In the genomic region with DNA sequence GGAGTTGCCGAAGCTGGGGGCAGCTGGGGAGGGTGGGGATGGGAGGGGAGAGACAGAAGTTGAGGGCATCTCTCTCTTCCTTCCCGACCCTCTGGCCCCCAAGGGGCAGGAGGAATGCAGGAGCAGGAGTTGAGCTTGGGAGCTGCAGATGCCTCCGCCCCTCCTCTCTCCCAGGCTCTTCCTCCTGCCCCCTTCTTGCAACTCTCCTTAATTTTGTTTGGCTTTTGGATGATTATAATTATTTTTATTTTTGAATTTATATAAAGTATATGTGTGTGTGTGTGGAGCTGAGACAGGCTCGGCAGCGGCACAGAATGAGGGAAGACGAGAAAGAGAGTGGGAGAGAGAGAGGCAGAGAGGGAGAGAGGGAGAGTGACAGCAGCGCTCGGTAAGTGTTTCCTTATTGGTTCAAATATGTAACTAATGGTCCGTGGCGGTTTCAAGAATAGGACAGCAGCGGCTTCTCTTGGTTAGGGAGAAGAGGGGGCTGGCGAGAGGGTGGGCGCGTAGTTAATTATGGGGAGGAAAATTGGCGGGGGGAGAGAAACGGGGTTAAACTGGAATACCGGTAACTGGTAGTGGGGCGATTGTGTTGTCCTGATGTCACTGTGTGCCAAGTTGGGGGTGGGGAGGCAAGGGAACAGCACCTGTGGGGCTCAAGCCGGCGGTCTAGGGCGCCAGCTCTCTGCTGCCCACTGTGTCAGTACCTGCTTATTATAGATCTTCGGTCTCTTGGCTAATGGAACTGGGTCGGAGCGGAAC, we compare ENCODE assay signal across 8 cellular contexts. TPM values are rescaled to one million over a fixed set of nuclear protein-coding genes. Genes with fewer than 3 reads are reported as not detected.
DNase-seq lines count a peak whose midpoint lies in the region; ATAC-seq, FAIRE-seq and TF ChIP-seq lines count a peak whose summit lies in the region.

No MANE protein-coding gene starts in this region.

- H3K4me3 ChIP-seq in brain microvascular endothelial cell (ENCODE audit: low read depth, low read length): peak overlapping the region; percentile 3
- H3K4me3 ChIP-seq in mesenchymal stem cell (ENCODE audit: insufficient read depth in 1 of 2, low read depth in 1 of 2, low read length in 2 of 2): peak overlapping the region; percentile 54 to 91

- DNase-seq in activated naive CD4-positive, alpha-beta T cell treated with anti-CD3 and anti-CD28 coated beads, Interleukin-2, amount 50 U/mL, for 16 hours: no peak
- DNase-seq in NCI-H446 (lab: John Stamatoyannopoulos, UW) (peak; percentile 71 to 79), brain microvascular endothelial cell (no peak), mesenchymal stem cell (peak; percentile 80), epidermal melanocyte (ENCODE audit: insufficient read length, low spot score) (no peak), GM19239 (ENCODE audit: insufficient read length, low spot score) (no peak)

- H3K4me1 Mint-ChIP-seq in activated naive CD4-positive, alpha-beta T cell treated with anti-CD3 and anti-CD28 coated beads, Interleukin-2, amount 50 U/mL, for 24 hours: peaks cover 26% of the 10 kb centered on the region

- under 1% methylated on average over 20 of the region's 24 CpGs for WGBS in mesenchymal stem cell

- H2AK5ac ChIP-seq in mesenchymal stem cell (ENCODE audit: low read length, severe bottlenecking): peak overlapping the region; percentile 49

- H3K9me3 Mint-ChIP-seq in activated naive CD4-positive, alpha-beta T cell treated with anti-CD3 and anti-CD28 coated beads, Interleukin-2, amount 50 U/mL, for 24 hours: no peaks in the 10 kb centered on the region

- peak overlapping the region; percentile 19 for H2BK15ac ChIP-seq in mesenchymal stem cell (ENCODE audit: low read depth, poor library complexity, severe bottlenecking)

- peaks cover 54% of the 10 kb centered on the region for H3K27me3 Mint-ChIP-seq in activated naive CD4-positive, alpha-beta T cell treated with anti-CD3 and anti-CD28 coated beads, Interleukin-2, amount 50 U/mL, for 24 hours

- H3K9ac ChIP-seq in mesenchymal stem cell (ENCODE audit: low read length): peak overlapping the region; percentile 96

- H4K8ac ChIP-seq in mesenchymal stem cell (ENCODE audit: low read length): peak overlapping the region; percentile 66

- H3K27ac ChIP-seq in brain microvascular endothelial cell: no peak overlapping the region
- peak overlapping the region; percentile 98 for H3K27ac ChIP-seq in mesenchymal stem cell (ENCODE audit: low read length, poor library complexity, severe bottlenecking)

- H2BK5ac ChIP-seq in mesenchymal stem cell (ENCODE audit: low read depth, low read length, poor library complexity, severe bottlenecking): peak overlapping the region; percentile 90

- H3K9me3 ChIP-seq in mesenchymal stem cell (ENCODE audit: control insufficient read depth, low read length): no peaks in the 10 kb centered on the region

- peak overlapping the region; percentile 68 to 88 for H3K4ac ChIP-seq in mesenchymal stem cell (ENCODE audit: low read depth in 1 of 2, low read length in 2 of 2)

- peak overlapping the region; percentile 17 for H3K27ac Mint-ChIP-seq in activated naive CD4-positive, alpha-beta T cell treated with anti-CD3 and anti-CD28 coated beads, Interleukin-2, amount 50 U/mL, for 24 hours

- peak overlapping the region; percentile 75 for H4K91ac ChIP-seq in mesenchymal stem cell (ENCODE audit: low read length)

- no peak overlapping the region for H3K23ac ChIP-seq in mesenchymal stem cell (ENCODE audit: low read length in 2 of 2)

- no peak overlapping the region for H2AFZ ChIP-seq in mesenchymal stem cell (ENCODE audit: low read depth, low read length)

- no peak for TF ChIP-seq CTCF in brain microvascular endothelial cell (IDR thresholded peaks at IDR 0.05; ENCODE audit: low read depth, low read length, missing control alignments)

- in situ Hi-C loops in brain microvascular endothelial cell (cut with HindIII; ENCODE audit: low pct_ligation_motif_present, low sequenced_read_pairs): loop anchor here (25.0 kb wide), 1 partner anchor 195 kb away; no protein-coding TSS in a partner anchor

- H2BK12ac ChIP-seq in mesenchymal stem cell (ENCODE audit: low read length in 2 of 2): peak overlapping the region in 1 of 2 experiments; percentile 12

- no peak for FAIRE-seq in GM19239 (lab: Jason Lieb, UNC)

- no peaks in the 10 kb centered on the region for H3K79me1 ChIP-seq in mesenchymal stem cell (replicated peaks; ENCODE audit: low read length, poor library complexity, severe bottlenecking)

- H3K27me3 ChIP-seq in brain microvascular endothelial cell (replicated peaks): peaks cover 83% of the 10 kb centered on the region
- no peaks in the 10 kb centered on the region for H3K27me3 ChIP-seq in mesenchymal stem cell (ENCODE audit: control insufficient read depth in 1 of 2, insufficient read depth in 1 of 2, low read length in 2 of 2)

- no peak overlapping the region for H3K14ac ChIP-seq in mesenchymal stem cell (ENCODE audit: low read length in 2 of 2)

- peak overlapping the region; percentile 49 for H3K4me2 ChIP-seq in mesenchymal stem cell (ENCODE audit: low read length, poor library complexity, severe bottlenecking)

- H3K4me1 ChIP-seq in mesenchymal stem cell (ENCODE audit: control insufficient read depth, insufficient read depth, low read depth, low read length): peaks cover 30% of the 10 kb centered on the region

- H3K18ac ChIP-seq in mesenchymal stem cell (ENCODE audit: low read depth in 1 of 2, low read length in 2 of 2): peak overlapping the region; percentile 34 to 73

- H3K4me3 Mint-ChIP-seq in activated naive CD4-positive, alpha-beta T cell treated with anti-CD3 and anti-CD28 coated beads, Interleukin-2, amount 50 U/mL, for 24 hours: peak overlapping the region; percentile 77

- H3K36me3 Mint-ChIP-seq in activated naive CD4-positive, alpha-beta T cell treated with anti-CD3 and anti-CD28 coated beads, Interleukin-2, amount 50 U/mL, for 24 hours: peaks cover 1% of the 10 kb centered on the region

- peak; percentile 19 for ATAC-seq in HG02943 (IDR thresholded peaks at IDR 0.05; ENCODE audit: low read depth, unreplicated experiment)

- H2BK120ac ChIP-seq in mesenchymal stem cell (ENCODE audit: low read depth, low read length): peak overlapping the region; percentile 56

- H3K36me3 ChIP-seq in brain microvascular endothelial cell (replicated peaks): no peaks in the 10 kb centered on the region
- H3K36me3 ChIP-seq in mesenchymal stem cell (ENCODE audit: control insufficient read depth in 1 of 2, insufficient read depth in 2 of 2, low read depth in 1 of 2, low read length in 2 of 2): no peaks in the 10 kb centered on the region

RNA-seq across cellular contexts. Expression of gene HOXC8, which starts 8.4 kb away (rescaled TPM):
- polyA plus RNA-seq in mesenchymal stem cell (2013, experiment 1 of 2): 66.4 TPM
- polyA plus RNA-seq in mesenchymal stem cell (2013, experiment 2 of 2): 67.1 TPM

RNA-seq across cellular contexts. Expression of gene HOXC6, which starts 11.0 kb away (rescaled TPM):
- polyA plus RNA-seq in mesenchymal stem cell (2013, experiment 1 of 2): 49.1 TPM
- polyA plus RNA-seq in mesenchymal stem cell (2013, experiment 2 of 2): 49.1 TPM

RNA-seq across cellular contexts. Expression of gene HOXC5, which starts 15.6 kb away (rescaled TPM):
- polyA plus RNA-seq in mesenchymal stem cell (2013, experiment 1 of 2): 0.30 TPM
- 0.27 TPM for polyA plus RNA-seq in mesenchymal stem cell (2013, experiment 2 of 2)

RNA-seq across cellular contexts. Expression of gene HOXC9, which starts 17.2 kb away (rescaled TPM):
- polyA plus RNA-seq in mesenchymal stem cell (2013, experiment 1 of 2): 18.0 TPM
- polyA plus RNA-seq in mesenchymal stem cell (2013, experiment 2 of 2): 18.5 TPM

RNA-seq across cellular contexts. Expression of gene HOXC10, which starts 32.3 kb away (rescaled TPM):
- polyA plus RNA-seq in mesenchymal stem cell (2013, experiment 1 of 2): 8.9 TPM
- polyA plus RNA-seq in mesenchymal stem cell (2013, experiment 2 of 2): 9.4 TPM

Comparison
In these comparisons a context has a peak if more than half of its experiments do, and no peak if none do; other contexts are left out.
1. DNase-seq: peak in NCI-H446 (2 of 2) and mesenchymal stem cell (single experiment); none in activated naive CD4-positive, alpha-beta T cell treated with anti-CD3 and anti-CD28 coated beads, Interleukin-2, amount 50 U/mL, for 16 hours (single experiment), brain microvascular endothelial cell (single experiment), epidermal melanocyte (single experiment) and GM19239 (single experiment).